30 cellular contexts compared by ENCODE assay signal in genomic region chr7:144759653-144760052, GRCh38.
DNase-seq lines count a peak whose midpoint lies in the region; ATAC-seq, FAIRE-seq and TF ChIP-seq lines count a peak whose summit lies in the region.
"Had no signal": no experiment of that assay in that cellular context is flagged by ENCODE, and none has a peak within 500 bp of the region (broad histone marks: within the 10 kb centered on the region; RNA-seq: fewer than 3 reads in every experiment).

No MANE protein-coding gene starts in this region.

- H3K4me2 ChIP-seq in HepG2 (ENCODE audit: low read depth, low read length), result no peak overlapping the region
- no peak overlapping the region for H3K4me2 ChIP-seq in K562 (ENCODE audit: insufficient read depth, low read length)
- H3K4me2 ChIP-seq: A549; BLaER1; BLaER1 treated with 17β-estradiol and CSF1 and Interleukin-3, amounts not matched to agents 10 nM and 100 nM had no signal

- CTCF ChIA-PET in HepG2 (lab: Yijun Ruan, JAX; ENCODE audit: low intra/inter-chr PET ratio, low total read pairs), result no interaction called here
- CTCF ChIA-PET in K562 (lab: Yijun Ruan, JAX; ENCODE audit: low intra/inter-chr PET ratio), result no interaction called here

- no peak overlapping the region for H3K4me3 ChIP-seq in HepG2 (replicated peaks in 1 of 3; ENCODE audit: insufficient read depth in 1 of 3, low read depth in 2 of 3, low read length in 3 of 3)
- H3K4me3 ChIP-seq in right lobe of liver, result no peak overlapping the region
- H3K4me3 ChIP-seq in K562, result no peak overlapping the region
- H3K4me3 ChIP-seq: A549; BLaER1; BLaER1 treated with 17β-estradiol and CSF1 and Interleukin-3, amounts not matched to agents 10 nM and 100 nM had no signal

- FAIRE-seq in HepG2 (lab: Jason Lieb, UNC) (no peak), K562 (lab: Jason Lieb, UNC) (no peak)
- FAIRE-seq: A549, D721Med had no signal

- POLR2A ChIA-PET in HepG2 (lab: Yijun Ruan, JAX) (no interaction called here), K562 (lab: Yijun Ruan, JAX) (no interaction called here)

- H3K27ac ChIP-seq in HepG2 (ENCODE audit: extremely low read length, insufficient read depth, low read length), result no peak overlapping the region
- H3K27ac ChIP-seq in right lobe of liver, result no peak overlapping the region
- H3K27ac ChIP-seq in K562 (ENCODE audit: extremely low read depth, low read depth, low read length), result no peak overlapping the region
- H3K27ac ChIP-seq: 22Rv1; A549; BLaER1; BLaER1 treated with 17β-estradiol and CSF1 and Interleukin-3, amounts not matched to agents 10 nM and 100 nM; C4-2B had no signal

- TF ChIP-seq RAD21 in HepG2 (CRISPR knock-in tag; IDR thresholded peaks at IDR 0.05) (no peak), K562 (CRISPR knock-in tag; conservative IDR thresholded peaks at IDR 0.05 in 1 of 2, IDR thresholded peaks at IDR 0.05 in 1 of 2) (no peak)

- ATAC-seq in HepG2 (no peak), right lobe of liver (no peak), K562 (no peak), GM18909 (IDR thresholded peaks at IDR 0.05; ENCODE audit: poor library complexity, unreplicated experiment) (no peak)
- ATAC-seq: A549; CD8-positive, alpha-beta T cell had no signal

- intact Hi-C loops in HepG2 (cut with micrococcal nuclease; ENCODE audit: unreplicated experiment), result no loop called here
- intact Hi-C loops in right lobe of liver (cut with DNase I), result no loop called here
- intact Hi-C loops in K562 (cut with micrococcal nuclease), result no loop called here

- TF ChIP-seq EP300 in HepG2 (IDR thresholded peaks at IDR 0.05; ENCODE audit: low read depth in 2 of 2, low read length in 2 of 2) (no peak), HepG2 (CRISPR knock-in tag; IDR thresholded peaks at IDR 0.05; ENCODE audit: borderline replicate concordance) (no peak), K562 (IDR thresholded peaks at IDR 0.05; ENCODE audit: low read length) (no peak)

- DNase-seq in HepG2 (ENCODE audit: low spot score) (no peak), right lobe of liver (no peak), K562 (ENCODE audit: extremely low read depth in 1 of 4, low spot score in 3 of 4) (no peak)
- DNase-seq: 8988T; ACHN; AML-193; BE2C; C1 segment of cervical spinal cord; Caco-2; Calu3; CD4-positive, alpha-beta memory T cell; CD4-positive, alpha-beta T cell; CD4-positive, CD25-positive, alpha-beta regulatory T cell; CD8-positive, alpha-beta memory T cell; CD8-positive, alpha-beta T cell; COR-L47; DMS 273 treated with DMSO at 0.1 percent for 48 hours; DMS153; DMS53; DMS79; DMS79 treated with DMSO at 0.1 percent for 48 hours; DND-41; EL had no signal

- H3K79me2 ChIP-seq in HepG2 (ENCODE audit: insufficient read depth, low read length) (no peaks in the 10 kb centered on the region), K562 (ENCODE audit: control insufficient read depth, insufficient read depth, low read length) (no peaks in the 10 kb centered on the region)

- TF ChIP-seq CTCF in HepG2 (CRISPR knock-in tag; IDR thresholded peaks at IDR 0.05) (no peak), right lobe of liver (IDR thresholded peaks at IDR 0.05) (no peak), K562 (IDR thresholded peaks at IDR 0.05 in 2 of 3, conservative IDR thresholded peaks at IDR 0.05 in 1 of 3; ENCODE audit: insufficient read depth in 2 of 3, low read depth in 1 of 3, low read length in 3 of 3) (no peak)

- H4K20me1 ChIP-seq in HepG2 (ENCODE audit: insufficient read depth, low read length) (no peaks in the 10 kb centered on the region), K562 (replicated peaks; ENCODE audit: control insufficient read depth, insufficient read depth, low read length) (no peaks in the 10 kb centered on the region)
- H4K20me1 ChIP-seq: BLaER1; BLaER1 treated with 17β-estradiol and CSF1 and Interleukin-3, amounts not matched to agents 10 nM and 100 nM had no signal

- H3K36me3 ChIP-seq in HepG2 (replicated peaks in 1 of 2; ENCODE audit: control insufficient read depth in 1 of 2, insufficient read depth in 2 of 2, low read length in 2 of 2), result no peaks in the 10 kb centered on the region
- no peaks in the 10 kb centered on the region for H3K36me3 ChIP-seq in right lobe of liver
- no peaks in the 10 kb centered on the region for H3K36me3 ChIP-seq in K562 (ENCODE audit: control insufficient read depth, insufficient read depth, low read length)
- H3K36me3 ChIP-seq: BE2C, BLaER1 had no signal

- H3K9me3 ChIP-seq in HepG2 (ENCODE audit: low read length) (no peaks in the 10 kb centered on the region), right lobe of liver (no peaks in the 10 kb centered on the region), K562 (replicated peaks; ENCODE audit: control insufficient read depth, insufficient read depth, low read depth, low read length) (no peaks in the 10 kb centered on the region; the same call in 1 of the 2 replicates)
- H3K9me3 ChIP-seq: A549, Caco-2 had no signal

- H3K9ac ChIP-seq in HepG2 (ENCODE audit: insufficient read depth, low read depth, low read length), result no peak overlapping the region
- H3K9ac ChIP-seq in K562 (ENCODE audit: insufficient read depth in 1 of 2, low read depth in 2 of 2, low read length in 2 of 2), result no peak overlapping the region
- H3K9ac ChIP-seq: BLaER1; BLaER1 treated with 17β-estradiol and CSF1 and Interleukin-3, amounts not matched to agents 10 nM and 100 nM had no signal

- TF ChIP-seq POLR2A in HepG2 (IDR thresholded peaks at IDR 0.05; ENCODE audit: insufficient read depth in 1 of 2, low read depth in 2 of 2, low read length in 2 of 2), result no peak
- no peak for TF ChIP-seq POLR2A in right lobe of liver (IDR thresholded peaks at IDR 0.05)
- no peak for TF ChIP-seq POLR2A in K562 (conservative IDR thresholded peaks at IDR 0.05)

- in situ Hi-C loops in HepG2 (cut with HindIII; ENCODE audit: extremely low pct_ligation_motif_present, low pct_unique_long_range_greater_than_20kb) (no loop called here), K562 (cut with MboI) (no loop called here)

- WGBS in HepG2 (ENCODE audit: low lambda C conversion rate), result 7% methylated on average over 4 of the region's 4 CpGs
- 85% methylated on average over 4 of the region's 4 CpGs for WGBS in right lobe of liver (ENCODE audit: insufficient coverage, low coverage, low lambda C conversion rate, missing lambda C conversion rate)
- 2% methylated on average over 4 of the region's 4 CpGs for WGBS in K562 (ENCODE audit: insufficient coverage, low coverage, missing lambda C conversion rate)

- H3K4me1 ChIP-seq in HepG2 (ENCODE audit: insufficient read depth, low read length) (no peaks in the 10 kb centered on the region), right lobe of liver (no peaks in the 10 kb centered on the region), K562 (replicated peaks in 1 of 2; ENCODE audit: control insufficient read depth in 2 of 2, insufficient read depth in 2 of 2, low read length in 2 of 2) (no peaks in the 10 kb centered on the region)
- H3K4me1 ChIP-seq: A549; BE2C; BLaER1; BLaER1 treated with 17β-estradiol and CSF1 and Interleukin-3, amounts not matched to agents 10 nM and 100 nM; Caco-2 had no signal

- no peak overlapping the region for H2AFZ ChIP-seq in HepG2 (ENCODE audit: low read length)
- H2AFZ ChIP-seq in K562 (ENCODE audit: low read depth, low read length), result no peak overlapping the region

- H3K27me3 ChIP-seq in HepG2 (ENCODE audit: control insufficient read depth in 1 of 2, insufficient read depth in 2 of 2, low read length in 2 of 2) (no peaks in the 10 kb centered on the region), right lobe of liver (no peaks in the 10 kb centered on the region), K562 (ENCODE audit: control insufficient read depth in 2 of 2, insufficient read depth in 2 of 2, low read length in 2 of 2) (no peaks in the 10 kb centered on the region)
- H3K27me3 ChIP-seq: BE2C; BLaER1; BLaER1 treated with 17β-estradiol and CSF1 and Interleukin-3, amounts not matched to agents 10 nM and 100 nM had no signal

- no peaks in the 10 kb centered on the region for H3K9me1 ChIP-seq in K562 (ENCODE audit: control insufficient read depth, insufficient read depth, low read length)

- BruUV-seq in HepG2 (replicated peaks; lab: Mats Ljungman, UMichigan), result no TSS peak
- no TSS peak for BruUV-seq in K562 (replicated peaks; lab: Mats Ljungman, UMichigan)

TF ChIP-seq in HepG2, 621 proteins besides CTCF, POLR2A, EP300 and RAD21:
- TF ChIP-seq CREB1 (IDR thresholded peaks at IDR 0.05) (peak; percentile 93), CREB1 (CRISPR knock-in tag; IDR thresholded peaks at IDR 0.05) (no peak), ARNT2 (CRISPR knock-in tag; IDR thresholded peaks at IDR 0.05; ENCODE audit: low read depth) (no peak), ATF7 (IDR thresholded peaks at IDR 0.05) (peak; percentile 90), ATF7 (CRISPR knock-in tag; IDR thresholded peaks at IDR 0.05) (no peak)

TF ChIP-seq in K562, 482 proteins besides CTCF, POLR2A, EP300 and RAD21:
- TF ChIP-seq ATF1 (CRISPR knock-in tag; IDR thresholded peaks at IDR 0.05), result no peak
- TF ChIP-seq ATF1 (tag; IDR thresholded peaks at IDR 0.05), result peak; percentile 61
- TF ChIP-seq MLX (CRISPR knock-in tag; conservative IDR thresholded peaks at IDR 0.05), result no peak
